8 cellular contexts compared by ENCODE assay signal in genomic region chr7:74454948-74455804, GRCh38. TPM values are rescaled to one million over a fixed set of nuclear protein-coding genes. Genes with fewer than 3 reads are reported as not detected.
DNase-seq lines count a peak whose midpoint lies in the region; ATAC-seq and TF ChIP-seq lines count a peak whose summit lies in the region.

No MANE protein-coding gene starts in this region.

- H3K36me3 ChIP-seq in BLaER1 treated with 17β-estradiol and CSF1 and Interleukin-3, amounts not matched to agents 10 nM and 100 nM, result peaks cover 0 to 9% (median 0%) of the 10 kb centered on the region in 11 experiments; a peak in 2 of 22 replicates
- no peaks in the 10 kb centered on the region; the same call in 1 of the 2 replicates for H3K36me3 ChIP-seq in Panc1 (ENCODE audit: control insufficient read depth, insufficient read depth, low read length)
- H3K36me3 ChIP-seq in esophagus muscularis mucosa, result no peaks in the 10 kb centered on the region

- peaks cover 0 to 13% (median 9%) of the 10 kb centered on the region in 11 experiments; a peak in 12 of 22 replicates for H3K9me3 ChIP-seq in BLaER1 treated with 17β-estradiol and CSF1 and Interleukin-3, amounts not matched to agents 10 nM and 100 nM (replicated peaks in 1 of 11)
- no peaks in the 10 kb centered on the region for H3K9me3 ChIP-seq in Panc1 (ENCODE audit: control insufficient read depth, insufficient read depth, low read depth, low read length)
- no peaks in the 10 kb centered on the region for H3K9me3 ChIP-seq in esophagus muscularis mucosa

- H3K9ac ChIP-seq in BLaER1 treated with 17β-estradiol and CSF1 and Interleukin-3, amounts not matched to agents 10 nM and 100 nM, result peak overlapping the region; percentile 77 to 90 (median 84)

- POLR2A ChIA-PET in Panc1 (lab: Charles Lee), result no interaction called here

- DNase-seq in Panc1 (ENCODE audit: low read depth, low spot score) (no peak), esophagus muscularis mucosa (ENCODE audit: extremely low spot score) (no peak), SK-N-DZ (ENCODE audit: low spot score) (no peak), NCI-H2081 treated with DMSO at 0.1 percent for 48 hours (lab: John Stamatoyannopoulos, UW) (no peak), NCI-H446 (lab: John Stamatoyannopoulos, UW) (no peak)

- ATAC-seq in Panc1, result peak; percentile 23; the same call in 1 of the 2 replicates
- no peak for ATAC-seq in GM18505 (IDR thresholded peaks at IDR 0.05; ENCODE audit: unreplicated experiment)

- peaks cover under 1 to 55% (median 36%) of the 10 kb centered on the region in 11 experiments; a peak in 15 of 22 replicates for H4K20me1 ChIP-seq in BLaER1 treated with 17β-estradiol and CSF1 and Interleukin-3, amounts not matched to agents 10 nM and 100 nM

- H3K27ac Mint-ChIP-seq in nephron, result peak overlapping the region; percentile 59 to 95 (median 86)

- TF ChIP-seq CTCF in Panc1 (IDR thresholded peaks at IDR 0.05) (no peak), esophagus muscularis mucosa (IDR thresholded peaks at IDR 0.05) (no peak), nephron (IDR thresholded peaks at IDR 0.05; ENCODE audit: unreplicated experiment in 3 of 3) (no peak)

- peak overlapping the region; percentile 82 to 97 (median 93) for H3K4me2 ChIP-seq in BLaER1 treated with 17β-estradiol and CSF1 and Interleukin-3, amounts not matched to agents 10 nM and 100 nM

- peaks cover 46% of the 10 kb centered on the region for H3K4me1 Mint-ChIP-seq in nephron

- H3K36me3 Mint-ChIP-seq in nephron (ENCODE audit: low read depth), result peaks cover 15% of the 10 kb centered on the region

- in situ Hi-C loops in Panc1 (cut with HindIII; ENCODE audit: low pct_unique_long_range_greater_than_20kb, low sequenced_read_pairs), result no loop called here

- CTCF ChIA-PET in Panc1 (lab: Charles Lee), result no interaction called here

- peak overlapping the region; percentile 68 to 80 (median 73) for H3K4me3 ChIP-seq in BLaER1 treated with 17β-estradiol and CSF1 and Interleukin-3, amounts not matched to agents 10 nM and 100 nM
- H3K4me3 ChIP-seq in Panc1 (ENCODE audit: low read depth in 2 of 2, low read length in 2 of 2) (peak overlapping the region; percentile 63 to 75), esophagus muscularis mucosa (peak overlapping the region; percentile 81 to 94 (median 88))

- H3K9me3 Mint-ChIP-seq in nephron, result no peaks in the 10 kb centered on the region

- peak overlapping the region in 9 of 11 experiments; percentile 67 to 85 (median 81); a peak in 18 of 22 replicates for H3K27ac ChIP-seq in BLaER1 treated with 17β-estradiol and CSF1 and Interleukin-3, amounts not matched to agents 10 nM and 100 nM
- peak overlapping the region; percentile 82 for H3K27ac ChIP-seq in Panc1 (ENCODE audit: low read length)
- H3K27ac ChIP-seq in esophagus muscularis mucosa (replicated peaks in 1 of 4), result peak overlapping the region; percentile 93 to 97 (median 94)

- no TSS peak for BruUV-seq in Panc1 (replicated peaks; lab: Mats Ljungman, UMichigan)

- no peaks in the 10 kb centered on the region for H3K27me3 Mint-ChIP-seq in nephron (ENCODE audit: low read depth)

- no peak for TF ChIP-seq EP300 in esophagus muscularis mucosa (IDR thresholded peaks at IDR 0.05)

- H3K4me1 ChIP-seq in BLaER1 treated with 17β-estradiol and CSF1 and Interleukin-3, amounts not matched to agents 10 nM and 100 nM, result peaks cover 27 to 45% (median 34%) of the 10 kb centered on the region in 10 experiments
- peaks cover 30% of the 10 kb centered on the region for H3K4me1 ChIP-seq in Panc1 (ENCODE audit: control insufficient read depth, insufficient read depth, low read length)
- H3K4me1 ChIP-seq in esophagus muscularis mucosa, result peaks cover 9 to 57% (median 45%) of the 10 kb centered on the region in 4 donors

- H3K4me3 Mint-ChIP-seq in nephron, result peak overlapping the region; percentile 80 to 87 (median 84)

- 63% methylated on average over 13 of the region's 24 CpGs for WGBS in esophagus muscularis mucosa

- intact Hi-C loops in Panc1 (cut with micrococcal nuclease; ENCODE audit: unreplicated experiment), result no loop called here
- intact Hi-C loops in esophagus muscularis mucosa (cut with DNase I), result loop anchor here (2.0 kb wide), 1 partner anchor 26 kb away; no protein-coding TSS in a partner anchor

- TF ChIP-seq POLR2A in esophagus muscularis mucosa (IDR thresholded peaks at IDR 0.05; ENCODE audit: low read depth) (no peak), GM18505 (IDR thresholded peaks at IDR 0.05; ENCODE audit: borderline replicate concordance, extremely low read depth, insufficient read depth, insufficient read length) (no peak)

- H3K27me3 ChIP-seq in BLaER1 treated with 17β-estradiol and CSF1 and Interleukin-3, amounts not matched to agents 10 nM and 100 nM, result no peaks in the 10 kb centered on the region
- H3K27me3 ChIP-seq in Panc1 (ENCODE audit: control insufficient read depth, insufficient read depth, low read length) (no peaks in the 10 kb centered on the region), esophagus muscularis mucosa (no peaks in the 10 kb centered on the region)

RNA-seq across cellular contexts. Expression of gene GTF2IRD1, which starts 1.5 kb away (rescaled TPM):
- total RNA-seq in Panc1 (2021; ENCODE audit: unreplicated experiment) (54.0 TPM), esophagus muscularis mucosa (10 to 100 TPM; 20.8 to 24.0 (median 22.0) TPM)
- 49.5 TPM for polyA plus RNA-seq in Panc1 (2012; ENCODE audit: insufficient read length)
- polyA plus RNA-seq in SK-N-DZ (2014; cell fraction: cytosol; rRNA removed), result 22.3 and 24.3 TPM in 2 replicates
- 31.3 and 45.6 TPM in 2 replicates for polyA plus RNA-seq in SK-N-DZ (2014; cell fraction: nucleus; rRNA removed)
